ENCODE assay signal across 8 cellular contexts in the genomic region with DNA sequence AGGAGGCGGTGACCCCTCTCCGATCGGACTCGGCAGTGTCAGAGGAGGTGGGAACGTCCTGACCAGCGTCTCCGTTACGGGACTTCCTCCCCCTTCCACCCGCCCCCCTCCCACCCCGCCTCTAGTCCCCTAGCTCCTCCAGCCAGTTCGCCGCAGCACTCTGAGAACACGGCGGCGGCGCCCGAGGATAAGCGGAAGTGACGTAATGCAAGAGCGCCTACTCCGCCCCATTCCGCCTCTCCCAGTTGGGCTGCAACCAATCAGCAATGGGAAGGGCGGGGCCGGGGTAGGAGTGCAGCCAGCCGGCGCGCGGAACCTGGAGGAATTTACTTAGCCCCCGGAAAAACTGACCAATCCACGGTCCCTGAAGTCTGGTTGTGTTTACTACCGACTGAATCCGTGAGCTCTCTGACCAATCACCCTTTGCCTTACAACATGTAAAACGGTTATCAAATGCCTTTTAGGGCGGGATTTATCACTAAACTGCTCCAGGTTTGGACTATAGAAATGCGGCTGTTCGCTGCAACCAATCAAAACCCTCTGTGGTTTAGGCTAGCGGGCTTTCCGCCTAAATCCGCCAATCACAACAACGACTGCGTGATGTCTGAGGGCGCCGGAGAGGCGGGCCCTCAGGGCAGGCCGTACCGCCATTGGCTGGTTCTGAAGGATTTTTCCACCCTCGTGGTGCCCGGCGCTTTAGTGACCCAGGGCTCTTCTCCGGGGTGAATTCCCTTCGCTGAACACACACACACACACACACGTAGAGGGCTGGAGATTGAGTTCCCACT. TPM values are rescaled to one million over a fixed set of nuclear protein-coding genes. Genes with fewer than 3 reads are reported as not detected.
DNase-seq lines count a peak whose midpoint lies in the region; ATAC-seq lines count a peak whose summit lies in the region.

A gene with protein sequence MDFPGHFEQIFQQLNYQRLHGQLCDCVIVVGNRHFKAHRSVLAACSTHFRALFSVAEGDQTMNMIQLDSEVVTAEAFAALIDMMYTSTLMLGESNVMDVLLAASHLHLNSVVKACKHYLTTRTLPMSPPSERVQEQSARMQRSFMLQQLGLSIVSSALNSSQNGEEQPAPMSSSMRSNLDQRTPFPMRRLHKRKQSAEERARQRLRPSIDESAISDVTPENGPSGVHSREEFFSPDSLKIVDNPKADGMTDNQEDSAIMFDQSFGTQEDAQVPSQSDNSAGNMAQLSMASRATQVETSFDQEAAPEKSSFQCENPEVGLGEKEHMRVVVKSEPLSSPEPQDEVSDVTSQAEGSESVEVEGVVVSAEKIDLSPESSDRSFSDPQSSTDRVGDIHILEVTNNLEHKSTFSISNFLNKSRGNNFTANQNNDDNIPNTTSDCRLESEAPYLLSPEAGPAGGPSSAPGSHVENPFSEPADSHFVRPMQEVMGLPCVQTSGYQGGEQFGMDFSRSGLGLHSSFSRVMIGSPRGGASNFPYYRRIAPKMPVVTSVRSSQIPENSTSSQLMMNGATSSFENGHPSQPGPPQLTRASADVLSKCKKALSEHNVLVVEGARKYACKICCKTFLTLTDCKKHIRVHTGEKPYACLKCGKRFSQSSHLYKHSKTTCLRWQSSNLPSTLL (minus strand): TSS at position 202 of the 788 bp plus-strand sequence. CDS start 22,899 bp downstream, outside the sequence.

- peaks cover 30% of the 10 kb centered on the region for H3K4me1 Mint-ChIP-seq in activated CD4-positive, alpha-beta T cell treated with anti-CD3 and anti-CD28 coated beads for 36 hours

- DNase-seq in AML-193 (lab: John Stamatoyannopoulos, UW) (peak; percentile 99 to 100), GM19238 (ENCODE audit: insufficient read length, low spot score) (peak; percentile 91), NCI-H524 (lab: John Stamatoyannopoulos, UW) (peak; percentile 96 to 99), kidney tubule cell (ENCODE audit: low spot score) (peak; percentile 100)
- DNase-seq in activated CD4-positive, alpha-beta T cell treated with anti-CD3 and anti-CD28 coated beads for 36 hours: peak; percentile 99
- DNase-seq in stimulated activated CD4-positive, alpha-beta T cell treated with anti-CD3 and anti-CD28 coated beads, Interleukin-1b, Interleukin-23, amount 100 ng/mL, for 24 hours (ENCODE audit: low read depth in 4 of 4, low spot score in 1 of 4): peak; percentile 97 to 99 (median 98)

- CTCF ChIA-PET in activated CD4-positive, alpha-beta T cell treated with anti-CD3 and anti-CD28 coated beads for 36 hours (lab: Charles Lee): interaction anchor here (0.6 to 2.5 kb wide), 6 partner anchors 12 to 1436 kb away, joined by 3 to 15 read pairs (median 3); no protein-coding TSS in a partner anchor

- peak within 1 kb of the TSS; percentile 97 for H3K4me3 Mint-ChIP-seq in activated CD4-positive, alpha-beta T cell treated with anti-CD3 and anti-CD28 coated beads for 36 hours

- H3K36me3 Mint-ChIP-seq in activated CD4-positive, alpha-beta T cell treated with anti-CD3 and anti-CD28 coated beads for 36 hours (ENCODE audit: low read depth): peaks cover 16% of the 10 kb centered on the region

- intact Hi-C loops in activated CD4-positive, alpha-beta T cell treated with anti-CD3 and anti-CD28 coated beads for 36 hours (cut with DNase I, micrococcal nuclease): loop anchor here (1.0 to 10.0 kb wide), 14 partner anchors 20 to 1651 kb away; a partner anchor contains a TSS

- H3K27ac Mint-ChIP-seq in activated CD4-positive, alpha-beta T cell treated with anti-CD3 and anti-CD28 coated beads for 36 hours: peak within 1 kb of the TSS; percentile 96

- H3K27ac ChIP-seq in cingulate gyrus (ENCODE audit: low read depth, low read length): peak within 1 kb of the TSS; percentile 93

- peak; percentile 75 for ATAC-seq in HG03442 (IDR thresholded peaks at IDR 0.05; ENCODE audit: unreplicated experiment)
- peak; percentile 85 for ATAC-seq in activated CD4-positive, alpha-beta T cell treated with anti-CD3 and anti-CD28 coated beads for 36 hours

- POLR2A ChIA-PET in activated CD4-positive, alpha-beta T cell treated with anti-CD3 and anti-CD28 coated beads for 36 hours (lab: Charles Lee): interaction anchor here (0.7 to 2.1 kb wide), 5 partner anchors 12 to 43 kb away, joined by 3 to 13 read pairs (median 3); a partner anchor contains a TSS

- H3K9me3 Mint-ChIP-seq in activated CD4-positive, alpha-beta T cell treated with anti-CD3 and anti-CD28 coated beads for 36 hours (ENCODE audit: low read depth): no peaks in the 10 kb centered on the region

- no peaks in the 10 kb centered on the region for H3K27me3 Mint-ChIP-seq in activated CD4-positive, alpha-beta T cell treated with anti-CD3 and anti-CD28 coated beads for 36 hours

RNA-seq across cellular contexts. Expression of the gene that starts here (rescaled TPM):
- 1 to 10 TPM; 8.0 to 9.1 TPM for total RNA-seq in activated CD4-positive, alpha-beta T cell treated with anti-CD3 and anti-CD28 coated beads for 36 hours

Comparison
In these comparisons a context has a peak if more than half of its experiments do, and no peak if none do; other contexts are left out.
1. Peak in every context shown above with its lines: DNase-seq, ATAC-seq and H3K27ac ChIP-seq.